In genomic region chr7:35596061-35596460, GRCh38 we compare ENCODE assay signal across 1 cellular context.
TF ChIP-seq lines count a peak whose summit lies in the region.

No MANE protein-coding gene starts in this region.

TF ChIP-seq in K562, 482 proteins besides CTCF, POLR2A, EP300 and RAD21 (continued from another document):
- TF ChIP-seq, protein P1, sequence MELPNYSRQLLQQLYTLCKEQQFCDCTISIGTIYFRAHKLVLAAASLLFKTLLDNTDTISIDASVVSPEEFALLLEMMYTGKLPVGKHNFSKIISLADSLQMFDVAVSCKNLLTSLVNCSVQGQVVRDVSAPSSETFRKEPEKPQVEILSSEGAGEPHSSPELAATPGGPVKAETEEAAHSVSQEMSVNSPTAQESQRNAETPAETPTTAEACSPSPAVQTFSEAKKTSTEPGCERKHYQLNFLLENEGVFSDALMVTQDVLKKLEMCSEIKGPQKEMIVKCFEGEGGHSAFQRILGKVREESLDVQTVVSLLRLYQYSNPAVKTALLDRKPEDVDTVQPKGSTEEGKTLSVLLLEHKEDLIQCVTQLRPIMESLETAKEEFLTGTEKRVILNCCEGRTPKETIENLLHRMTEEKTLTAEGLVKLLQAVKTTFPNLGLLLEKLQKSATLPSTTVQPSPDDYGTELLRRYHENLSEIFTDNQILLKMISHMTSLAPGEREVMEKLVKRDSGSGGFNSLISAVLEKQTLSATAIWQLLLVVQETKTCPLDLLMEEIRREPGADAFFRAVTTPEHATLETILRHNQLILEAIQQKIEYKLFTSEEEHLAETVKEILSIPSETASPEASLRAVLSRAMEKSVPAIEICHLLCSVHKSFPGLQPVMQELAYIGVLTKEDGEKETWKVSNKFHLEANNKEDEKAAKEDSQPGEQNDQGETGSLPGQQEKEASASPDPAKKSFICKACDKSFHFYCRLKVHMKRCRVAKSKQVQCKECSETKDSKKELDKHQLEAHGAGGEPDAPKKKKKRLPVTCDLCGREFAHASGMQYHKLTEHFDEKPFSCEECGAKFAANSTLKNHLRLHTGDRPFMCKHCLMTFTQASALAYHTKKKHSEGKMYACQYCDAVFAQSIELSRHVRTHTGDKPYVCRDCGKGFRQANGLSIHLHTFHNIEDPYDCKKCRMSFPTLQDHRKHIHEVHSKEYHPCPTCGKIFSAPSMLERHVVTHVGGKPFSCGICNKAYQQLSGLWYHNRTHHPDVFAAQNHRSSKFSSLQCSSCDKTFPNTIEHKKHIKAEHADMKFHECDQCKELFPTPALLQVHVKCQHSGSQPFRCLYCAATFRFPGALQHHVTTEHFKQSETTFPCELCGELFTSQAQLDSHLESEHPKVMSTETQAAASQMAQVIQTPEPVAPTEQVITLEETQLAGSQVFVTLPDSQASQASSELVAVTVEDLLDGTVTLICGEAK (IDR thresholded peaks at IDR 0.05) = 0 out of 2 replicates have a peak, but pooled peaks have one; percentile 19
- TF ChIP-seq, protein P1 (CRISPR knock-in tag; IDR thresholded peaks at IDR 0.05) = no peak
- TF ChIP-seq ARID1B (IDR thresholded peaks at IDR 0.05) (peak; percentile 26; the same call in 1 of the 2 replicates), ILF3 (IDR thresholded peaks at IDR 0.05; ENCODE audit: borderline replicate concordance) (no peak), ZNF830 (CRISPR knock-in tag; IDR thresholded peaks at IDR 0.05) (no peak)
- TF ChIP-seq, protein P2, sequence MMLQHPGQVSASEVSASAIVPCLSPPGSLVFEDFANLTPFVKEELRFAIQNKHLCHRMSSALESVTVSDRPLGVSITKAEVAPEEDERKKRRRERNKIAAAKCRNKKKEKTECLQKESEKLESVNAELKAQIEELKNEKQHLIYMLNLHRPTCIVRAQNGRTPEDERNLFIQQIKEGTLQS (IDR thresholded peaks at IDR 0.05) = peak; percentile 77
- TF ChIP-seq, protein P2 (CRISPR knock-in tag; conservative IDR thresholded peaks at IDR 0.05) = no peak
